In genomic region chr15:90957105-90957790, GRCh38 we compare ENCODE assay signal across 8 cellular contexts. TPM values are rescaled to one million over a fixed set of nuclear protein-coding genes. Genes with fewer than 3 reads are reported as not detected.
DNase-seq lines count a peak whose midpoint lies in the region; ATAC-seq and TF ChIP-seq lines count a peak whose summit lies in the region.

No MANE protein-coding gene starts in this region.

- peaks cover 0 to 56% (median 24%) of the 10 kb centered on the region in 4 donors for H3K4me1 ChIP-seq in tibial nerve

- ATAC-seq in stimulated activated naive CD8-positive, alpha-beta T cell treated with anti-CD3 and anti-CD28 coated beads, Interleukin-15, Interleukin-2, amounts not matched to agents 100 U/mL and 50 U/mL, for 24 hours = no peak
- ATAC-seq in GM18861 (IDR thresholded peaks at IDR 0.05; ENCODE audit: unreplicated experiment) (no peak), HG02884 (IDR thresholded peaks at IDR 0.05; ENCODE audit: unreplicated experiment) (no peak), HG02798 (IDR thresholded peaks at IDR 0.05; ENCODE audit: poor library complexity, unreplicated experiment) (no peak)

- no peaks in the 10 kb centered on the region for H3K9me3 Mint-ChIP-seq in stimulated activated naive CD8-positive, alpha-beta T cell treated with anti-CD3 and anti-CD28 coated beads, Interleukin-15, Interleukin-2, amounts not matched to agents 100 ng/mL and 50 ng/mL, for 24 hours
- no peaks in the 10 kb centered on the region for H3K9me3 Mint-ChIP-seq in chondrocyte (ENCODE audit: low read depth)

- peak overlapping the region; percentile 57 for H3K4me3 Mint-ChIP-seq in stimulated activated naive CD8-positive, alpha-beta T cell treated with anti-CD3 and anti-CD28 coated beads, Interleukin-15, Interleukin-2, amounts not matched to agents 100 ng/mL and 50 ng/mL, for 24 hours
- peak overlapping the region; percentile 80 for H3K4me3 Mint-ChIP-seq in chondrocyte (ENCODE audit: unreplicated experiment)

- peaks cover 12% of the 10 kb centered on the region for H3K4me1 Mint-ChIP-seq in stimulated activated naive CD8-positive, alpha-beta T cell treated with anti-CD3 and anti-CD28 coated beads, Interleukin-15, Interleukin-2, amounts not matched to agents 100 ng/mL and 50 ng/mL, for 24 hours (ENCODE audit: low read depth)
- H3K4me1 Mint-ChIP-seq in chondrocyte (ENCODE audit: low read depth) = peaks cover 33% of the 10 kb centered on the region

- H3K4me3 ChIP-seq in lower leg skin (ENCODE audit: low read depth, poor library complexity, severe bottlenecking) (peak overlapping the region; percentile 25), tibial nerve (peak overlapping the region; percentile 44 to 71 (median 67))

- no peaks in the 10 kb centered on the region for H3K27me3 Mint-ChIP-seq in stimulated activated naive CD8-positive, alpha-beta T cell treated with anti-CD3 and anti-CD28 coated beads, Interleukin-15, Interleukin-2, amounts not matched to agents 100 ng/mL and 50 ng/mL, for 24 hours
- no peaks in the 10 kb centered on the region for H3K27me3 Mint-ChIP-seq in chondrocyte (ENCODE audit: low read depth)

- no peaks in the 10 kb centered on the region for H3K9me3 ChIP-seq in tibial nerve

- no peaks in the 10 kb centered on the region for H3K27me3 ChIP-seq in tibial nerve

- TF ChIP-seq EP300 in tibial nerve (IDR thresholded peaks at IDR 0.05) = no peak

- WGBS in lower leg skin, 2 donors = 8 to 21% methylated on average over 28 to 46 of the region's 58 CpGs
- WGBS in tibial nerve, 2 donors = 24 to 36% methylated on average over 17 to 24 of the region's 58 CpGs

- H3K27ac ChIP-seq in tibial nerve = peak overlapping the region; percentile 10 to 82 (median 78)

- TF ChIP-seq POLR2A in lower leg skin (IDR thresholded peaks at IDR 0.05) (no peak), tibial nerve (IDR thresholded peaks at IDR 0.05) (no peak)

- peak overlapping the region; percentile 47 for H3K27ac Mint-ChIP-seq in stimulated activated naive CD8-positive, alpha-beta T cell treated with anti-CD3 and anti-CD28 coated beads, Interleukin-15, Interleukin-2, amounts not matched to agents 100 ng/mL and 50 ng/mL, for 24 hours
- H3K27ac Mint-ChIP-seq in chondrocyte (ENCODE audit: unreplicated experiment) = peak overlapping the region; percentile 68

- H3K36me3 ChIP-seq in tibial nerve = peaks cover 0 to 43% (median 5%) of the 10 kb centered on the region in 3 donors

- TF ChIP-seq CTCF in chondrocyte (IDR thresholded peaks at IDR 0.05) = no peak
- TF ChIP-seq CTCF in lower leg skin (IDR thresholded peaks at IDR 0.05) = no peak
- no peak for TF ChIP-seq CTCF in tibial nerve (IDR thresholded peaks at IDR 0.05)

- intact Hi-C loops in lower leg skin (cut with DNase I; ENCODE audit: low total_unique reads) = loop anchor here (5.0 to 10.0 kb wide), 3 partner anchors 35 to 318 kb away; partner anchors contain the start of gene PRC1

- H3K36me3 Mint-ChIP-seq in stimulated activated naive CD8-positive, alpha-beta T cell treated with anti-CD3 and anti-CD28 coated beads, Interleukin-15, Interleukin-2, amounts not matched to agents 100 ng/mL and 50 ng/mL, for 24 hours (ENCODE audit: low read depth) = peaks cover 46% of the 10 kb centered on the region
- H3K36me3 Mint-ChIP-seq in chondrocyte (ENCODE audit: low read depth) = peaks cover 19% of the 10 kb centered on the region

- no peak for DNase-seq in stimulated activated naive CD8-positive, alpha-beta T cell treated with anti-CD3 and anti-CD28 coated beads, Interleukin-15, Interleukin-2, amounts not matched to agents 100 U/mL and 50 U/mL, for 24 hours
- DNase-seq in chondrocyte (ENCODE audit: low spot score) = peak; percentile 75
- no peak for DNase-seq in lower leg skin (ENCODE audit: low spot score in 2 of 2)
- DNase-seq in tibial nerve (ENCODE audit: low spot score in 2 of 2) = no peak

RNA-seq across cellular contexts. Expression of gene RCCD1, which starts 2.6 kb away (rescaled TPM):
- total RNA-seq in chondrocyte = 13.2 to 14.3 TPM (median 14.2 TPM) in 3 replicates
- 10 to 100 TPM; 11.0 to 24.5 (median 14.1) TPM for total RNA-seq in lower leg skin
- 10 to 100 TPM in 3 of 4 donors, 1 to 10 TPM in 1; 8.7 to 15.9 (median 12.5) TPM for total RNA-seq in tibial nerve

RNA-seq across cellular contexts. Expression of gene UNC45A, which starts 22.2 kb away (rescaled TPM):
- total RNA-seq in chondrocyte = 70.9 to 85.7 TPM (median 73.2 TPM) in 3 replicates
- total RNA-seq in lower leg skin = 10 to 100 TPM; 56.5 to 79.1 (median 68.2) TPM
- total RNA-seq in tibial nerve = 10 to 100 TPM; 47.7 to 64.2 (median 58.4) TPM

RNA-seq across cellular contexts. Expression of gene HDDC3, which starts 24.9 kb away (rescaled TPM):
- 10.5 to 12.2 TPM (median 10.8 TPM) in 3 replicates for total RNA-seq in chondrocyte
- 10 to 100 TPM; 12.0 to 21.1 (median 19.4) TPM for total RNA-seq in lower leg skin
- total RNA-seq in tibial nerve = 10 to 100 TPM; 16.5 to 22.5 (median 18.7) TPM

RNA-seq across cellular contexts. Expression of gene PRC1, which starts 37.1 kb away (rescaled TPM):
- total RNA-seq in chondrocyte = 29.6 to 41.7 TPM (median 32.5 TPM) in 3 replicates
- total RNA-seq in lower leg skin = 10 to 100 TPM; 16.3 to 24.4 (median 19.5) TPM
- total RNA-seq in tibial nerve = 10 to 100 TPM; 12.1 to 31.0 (median 14.9) TPM

RNA-seq across cellular contexts. Expression of gene MAN2A2, which starts 54.1 kb away (rescaled TPM):
- total RNA-seq in chondrocyte (49.4 to 57.0 TPM (median 51.4 TPM) in 3 replicates), lower leg skin (10 to 100 TPM; 21.8 to 43.5 (median 27.4) TPM), tibial nerve (100 to 1,000 TPM in 3 of 4 donors, 10 to 100 TPM in 1; 83.5 to 178 (median 128) TPM)
